Comparison of ENCODE assay signal across 16 cellular contexts in genomic region chr7:107398161-107398560, GRCh38.
DNase-seq lines count a peak whose midpoint lies in the region.
"Had no signal": no experiment of that assay in that cellular context is flagged by ENCODE, and none has a peak within 500 bp of the region (broad histone marks: within the 10 kb centered on the region; RNA-seq: fewer than 3 reads in every experiment).

No MANE protein-coding gene starts in this region.

- WGBS in GM23248 (ENCODE audit: low coverage in 1 of 2, low lambda C conversion rate in 2 of 2, missing lambda C conversion rate in 2 of 2), 2 experiments, result 95 to 98% methylated on average over 9 of the region's 9 CpGs

- no peaks in the 10 kb centered on the region for H3K9me3 ChIP-seq in GM23248 (ENCODE audit: low read depth)
- H3K9me3 ChIP-seq: A549 had no signal

- no peak overlapping the region for H2AFZ ChIP-seq in GM23248

- no peak overlapping the region for H3K4me3 ChIP-seq in GM23248
- H3K4me3 ChIP-seq: A549, GM12878 had no signal

- H3K27ac ChIP-seq in epithelial cell of prostate, result peak overlapping the region; percentile 64
- H3K27ac ChIP-seq in GM23248, result no peak overlapping the region
- H3K27ac ChIP-seq: 22Rv1, A549, C4-2B had no signal

- in situ Hi-C loops in SK-MEL-5 (cut with HindIII; ENCODE audit: low pct_unique_long_range_greater_than_20kb, low sequenced_read_pairs), result no loop called here
- in situ Hi-C loops in GM23248 (cut with MboI), result no loop called here

- no peaks in the 10 kb centered on the region for H4K20me1 ChIP-seq in GM23248 (ENCODE audit: insufficient read depth)

- no peak overlapping the region for H3K9ac ChIP-seq in GM23248

- no peaks in the 10 kb centered on the region for H3K9me2 ChIP-seq in GM23248 (ENCODE audit: insufficient read depth)

- peaks cover 10% of the 10 kb centered on the region; the same call in 1 of the 2 replicates for H3F3A ChIP-seq in GM23248 (ENCODE audit: insufficient read depth)

- H3K36me3 ChIP-seq in GM23248 (ENCODE audit: low read depth), result no peaks in the 10 kb centered on the region

- no peaks in the 10 kb centered on the region for H3K79me2 ChIP-seq in GM23248 (ENCODE audit: insufficient read depth)

- H3K27me3 ChIP-seq in GM23248 (replicated peaks; ENCODE audit: insufficient read depth), result no peaks in the 10 kb centered on the region

- H3K4me2 ChIP-seq in GM23248 (ENCODE audit: unreplicated experiment), result no peak overlapping the region
- H3K4me2 ChIP-seq: A549 had no signal

- H3K4me1 ChIP-seq in GM23248 (ENCODE audit: insufficient read depth), result peaks cover 12% of the 10 kb centered on the region
- H3K4me1 ChIP-seq: A549 had no signal

- peak; percentile 20 for DNase-seq in COLO829 (ENCODE audit: low spot score)
- peak; percentile 90 for DNase-seq in SK-MEL-5 (ENCODE audit: low read depth, low spot score)
- DNase-seq in epithelial cell of prostate (ENCODE audit: low read depth, low spot score), result no peak
- peak; percentile 46 for DNase-seq in retina
- no peak for DNase-seq in GM23248
- DNase-seq in NCI-H1694 (lab: John Stamatoyannopoulos, UW), result no peak
- DNase-seq in ureter (ENCODE audit: low spot score), result no peak
- DNase-seq: AML-193; CD4-positive, alpha-beta T cell; DMS153; DMS79; HCEC 1CT had no signal

Comparison
In these comparisons a context has a peak if more than half of its experiments do, and no peak if none do; other contexts are left out.
1. DNase-seq: peak in COLO829 (single experiment), SK-MEL-5 (single experiment) and retina (single experiment); none in epithelial cell of prostate (single experiment), GM23248 (single experiment), NCI-H1694 (single experiment) and ureter (single experiment).